ENCODE assay signal across 19 cellular contexts in genomic region chr2:164948540-164948939, GRCh38. TPM values are rescaled to one million over a fixed set of nuclear protein-coding genes. Genes with fewer than 3 reads are reported as not detected.
DNase-seq lines count a peak whose midpoint lies in the region; ATAC-seq, FAIRE-seq and TF ChIP-seq lines count a peak whose summit lies in the region.
"Had no signal": no experiment of that assay in that cellular context is flagged by ENCODE, and none has a peak within 500 bp of the region (broad histone marks: within the 10 kb centered on the region; RNA-seq: fewer than 3 reads in every experiment).

No MANE protein-coding gene starts in this region.

- TF ChIP-seq CTCF in Loucy (conservative IDR thresholded peaks at IDR 0.05; ENCODE audit: low read length), result no peak
- no peak for TF ChIP-seq CTCF in keratinocyte (optimal IDR thresholded peaks at IDR 0.05 in 1 of 3, IDR thresholded peaks at IDR 0.05 in 1 of 3, conservative IDR thresholded peaks at IDR 0.05 in 1 of 3; ENCODE audit: extremely low read depth in 1 of 3, insufficient read depth in 2 of 3, low read length in 3 of 3)

- H3K36me3 ChIP-seq in Loucy (ENCODE audit: insufficient read depth, low read length) (no peaks in the 10 kb centered on the region), keratinocyte (ENCODE audit: control insufficient read depth in 2 of 2, extremely low read depth in 1 of 2, insufficient read depth in 2 of 2, low read length in 2 of 2) (no peaks in the 10 kb centered on the region)
- H3K36me3 ChIP-seq: SJSA1 had no signal

- no peaks in the 10 kb centered on the region for H3K9me2 ChIP-seq in Loucy (replicated peaks; ENCODE audit: low read depth, low read length)

- H2AFZ ChIP-seq in Loucy (ENCODE audit: low read length) (no peak overlapping the region), keratinocyte (ENCODE audit: control insufficient read depth, low read length) (no peak overlapping the region)

- H3F3A ChIP-seq in Loucy (ENCODE audit: low read depth), result peaks cover 6% of the 10 kb centered on the region; the same call in 1 of the 2 replicates

- H3K9me1 ChIP-seq in keratinocyte (ENCODE audit: control insufficient read depth, extremely low read depth, insufficient read depth, low read length), result no peaks in the 10 kb centered on the region

- ATAC-seq in HG02759 (IDR thresholded peaks at IDR 0.05; ENCODE audit: unreplicated experiment), result no peak
- ATAC-seq: A549, HepG2, PC-3 had no signal

- DNase-seq in CMK (ENCODE audit: low read depth) (peak; percentile 24), UCSD-AML1 (lab: John Stamatoyannopoulos, UW; ENCODE audit: unreplicated experiment) (peak; percentile 8), keratinocyte (ENCODE audit: low read depth, low spot score) (no peak), inferior parietal cortex (ENCODE audit: extremely low spot score) (no peak), kidney tubule cell (ENCODE audit: low spot score) (no peak)
- DNase-seq: Calu3; CD4-positive, CD25-positive, alpha-beta regulatory T cell; DMS79; GOT3; NCI-H1417 treated with DMSO at 0.1 percent for 48 hours; NCI-H2029; NCI-H510A; PC-3 had no signal

- H3K9me3 ChIP-seq in Loucy (ENCODE audit: insufficient read depth, low read depth, low read length) (no peaks in the 10 kb centered on the region), keratinocyte (ENCODE audit: control insufficient read depth, low read depth, low read length) (no peaks in the 10 kb centered on the region)
- H3K9me3 ChIP-seq: A549, SJSA1 had no signal

- H3K27me3 ChIP-seq in Loucy (ENCODE audit: insufficient read depth, low read length, poor library complexity, severe bottlenecking), result no peaks in the 10 kb centered on the region
- peaks cover 3% of the 10 kb centered on the region for H3K27me3 ChIP-seq in keratinocyte (ENCODE audit: control insufficient read depth, extremely low read depth, insufficient read depth, low read length)

- FAIRE-seq in keratinocyte (lab: Jason Lieb, UNC), result peak; percentile 9
- FAIRE-seq: A549, G401.6, HepG2 had no signal

- no peak overlapping the region for H3K27ac ChIP-seq in keratinocyte (ENCODE audit: control insufficient read depth, insufficient read depth, low read length)
- H3K27ac ChIP-seq: A549, SJSA1 had no signal

- H3K9ac ChIP-seq in Loucy (ENCODE audit: low read depth, low read length, poor library complexity, severe bottlenecking), result no peak overlapping the region
- no peak overlapping the region for H3K9ac ChIP-seq in keratinocyte (ENCODE audit: control insufficient read depth, extremely low read depth, insufficient read depth, low read length)

- H4K20me1 ChIP-seq in Loucy (ENCODE audit: insufficient read depth, low read length, poor library complexity, severe bottlenecking) (no peaks in the 10 kb centered on the region), keratinocyte (ENCODE audit: control insufficient read depth, extremely low read depth, insufficient read depth, low read length) (no peaks in the 10 kb centered on the region)

- H3K4me2 ChIP-seq in Loucy (ENCODE audit: low read depth, low read length, poor library complexity, severe bottlenecking) (peak overlapping the region; percentile 55), keratinocyte (ENCODE audit: control insufficient read depth, extremely low read depth, insufficient read depth, low read depth, low read length) (no peak overlapping the region)
- H3K4me2 ChIP-seq: A549 had no signal

- no peaks in the 10 kb centered on the region for H3K79me2 ChIP-seq in Loucy (ENCODE audit: insufficient read depth, low read length)
- H3K79me2 ChIP-seq in keratinocyte (ENCODE audit: control insufficient read depth, insufficient read depth, low read length), result no peaks in the 10 kb centered on the region

- dilution Hi-C loops in keratinocyte (cut with MboI; ENCODE audit: extremely low pct_ligation_motif_present, low sequenced_read_pairs), result no loop called here

- H3K4me3 ChIP-seq in Loucy (ENCODE audit: low read length, poor library complexity, severe bottlenecking) (peak overlapping the region; percentile 24), keratinocyte (ENCODE audit: control insufficient read depth in 2 of 3, extremely low read depth in 1 of 3, insufficient read depth in 2 of 3, low read depth in 1 of 3, low read length in 3 of 3) (no peak overlapping the region)
- H3K4me3 ChIP-seq: A549, SJSA1 had no signal

- H3K4me1 ChIP-seq in Loucy (ENCODE audit: insufficient read depth, low read length, poor library complexity, severe bottlenecking) (peaks cover 35% of the 10 kb centered on the region), keratinocyte (ENCODE audit: control insufficient read depth, extremely low read depth, insufficient read depth, low read length) (no peaks in the 10 kb centered on the region)
- H3K4me1 ChIP-seq: A549, SJSA1 had no signal

RNA-seq across cellular contexts. Expression of gene SLC38A11, which starts 6.8 kb away (rescaled TPM):
- polyA plus RNA-seq in keratinocyte, result not detected in 3 replicates
- not detected for polyA plus RNA-seq in keratinocyte (2011; ENCODE audit: low read depth)
- polyA plus RNA-seq in keratinocyte (2011; cell fraction: cytosol; rRNA removed), result not detected in 2 replicates
- 0.17 TPM in 1 of 2 replicates, not detected in the other for polyA plus RNA-seq in keratinocyte (2011; cell fraction: nucleus; rRNA removed)
- polyA plus RNA-seq in keratinocyte (2012; ENCODE audit: low replicate concordance), result 0.23 TPM in 1 of 2 replicates, not detected in the other
- polyA minus RNA-seq in keratinocyte, result not detected in 3 replicates
- polyA minus RNA-seq in keratinocyte (2011; cell fraction: cytosol; rRNA and poly(A)+ RNA removed), result not detected
- not detected in 2 replicates for polyA minus RNA-seq in keratinocyte (2011; cell fraction: nucleus; rRNA and poly(A)+ RNA removed)
- polyA plus RNA-seq: CD4-positive, CD25-positive, alpha-beta regulatory T cell had no signal

Comparison
In these comparisons a context has a peak if more than half of its experiments do, and no peak if none do; other contexts are left out.
1. DNase-seq: peak in CMK (single experiment) and UCSD-AML1 (single experiment); none in keratinocyte (single experiment), inferior parietal cortex (single experiment) and kidney tubule cell (single experiment).